ENCODE assay signal across 18 cellular contexts in the genomic region with DNA sequence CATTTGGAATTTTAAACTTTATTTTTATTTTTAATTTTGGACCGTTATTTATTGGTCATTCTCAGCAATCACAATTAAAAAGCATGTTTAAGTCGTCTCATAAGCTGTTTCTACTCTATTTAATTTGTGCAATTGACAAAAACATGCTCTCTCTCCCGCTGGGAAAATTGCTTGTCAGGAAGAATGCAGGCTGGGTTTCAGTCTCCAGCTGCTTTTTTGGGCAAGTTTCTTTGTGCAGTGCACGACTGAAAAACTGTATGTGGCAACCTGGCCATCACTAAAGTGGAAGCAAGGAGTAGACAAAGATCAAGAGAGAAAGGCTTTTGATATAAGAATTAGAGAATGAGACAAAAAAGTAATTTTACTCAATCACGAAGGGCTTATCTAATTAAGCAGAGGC.
DNase-seq lines count a peak whose midpoint lies in the region; TF ChIP-seq lines count a peak whose summit lies in the region.
"Had no signal": no experiment of that assay in that cellular context is flagged by ENCODE, and none has a peak within 500 bp of the region (broad histone marks: within the 10 kb centered on the region; RNA-seq: fewer than 3 reads in every experiment).

No MANE protein-coding gene starts in this region.

- H3K4me3 ChIP-seq in SU-DHL-6 (ENCODE audit: insufficient read depth, low read length, poor library complexity, severe bottlenecking) (no peak overlapping the region), suprapubic skin (no peak overlapping the region)

- DNase-seq in NCI-H2081 (lab: John Stamatoyannopoulos, UW) (peak; percentile 35 to 84), NCI-H748 (lab: John Stamatoyannopoulos, UW; ENCODE audit: unreplicated experiment) (peak; percentile 79), retina (peak; percentile 16), iPS-NIHi7 (ENCODE audit: extremely low spot score) (no peak), suprapubic skin (ENCODE audit: low spot score in 2 of 2) (no peak), erythroblast (lab: John Stamatoyannopoulos, UW) (no peak)
- DNase-seq: AML-193; DMS79; NCI-H1436; NCI-H2029; NCI-H2227 treated with DMSO at 0.1 percent for 48 hours; NCI-H510A treated with DMSO at 0.1 percent for 48 hours; NK-92 treated with Interleukin-12 subunit alpha and Interleukin-12 subunit beta, amount 100 ng/mL, for 24 hours; SHP77; SK-N-SH; T-cell had no signal

- no peak overlapping the region for H3K9ac ChIP-seq in SU-DHL-6 (ENCODE audit: low read length)
- H3K9ac ChIP-seq: SK-N-SH had no signal

- no peak overlapping the region for H3K27ac ChIP-seq in SU-DHL-6 (ENCODE audit: low read depth, low read length)
- H3K27ac ChIP-seq in suprapubic skin = no peak overlapping the region
- H3K27ac ChIP-seq: C4-2B had no signal

- no peaks in the 10 kb centered on the region for H3F3A ChIP-seq in SU-DHL-6 (ENCODE audit: insufficient read depth)

- no peak for TF ChIP-seq EP300 in suprapubic skin (IDR thresholded peaks at IDR 0.05)

- no peaks in the 10 kb centered on the region for H3K4me1 ChIP-seq in suprapubic skin

- TF ChIP-seq CTCF in SU-DHL-6 (IDR thresholded peaks at IDR 0.05; ENCODE audit: insufficient read depth, low read length, poor library complexity, severe bottlenecking) = no peak
- no peak for TF ChIP-seq CTCF in suprapubic skin (IDR thresholded peaks at IDR 0.05)

- WGBS in suprapubic skin = 50% methylated on average over 5 of the region's 5 CpGs

- H3K9me2 ChIP-seq in SU-DHL-6 (replicated peaks; ENCODE audit: insufficient read depth, low read length) = no peaks in the 10 kb centered on the region
- H3K9me2 ChIP-seq: SK-N-SH had no signal

- no peaks in the 10 kb centered on the region for H3K27me3 ChIP-seq in SU-DHL-6 (ENCODE audit: low read length)
- H3K27me3 ChIP-seq in suprapubic skin = no peaks in the 10 kb centered on the region

- peak overlapping the region; percentile 49 for H2AFZ ChIP-seq in SU-DHL-6 (ENCODE audit: low read depth, low read length, severe bottlenecking)

- H4K20me1 ChIP-seq in SU-DHL-6 (ENCODE audit: low read depth, low read length) = no peaks in the 10 kb centered on the region

- no peaks in the 10 kb centered on the region for H3K79me2 ChIP-seq in SU-DHL-6 (ENCODE audit: insufficient read depth, low read length)

- TF ChIP-seq POLR2A in suprapubic skin (IDR thresholded peaks at IDR 0.05) (no peak), erythroblast (IDR thresholded peaks at IDR 0.05; ENCODE audit: low read length) (no peak)

- H3K36me3 ChIP-seq in SU-DHL-6 (ENCODE audit: low read length) (no peaks in the 10 kb centered on the region), suprapubic skin (no peaks in the 10 kb centered on the region)

- H3K9me3 ChIP-seq in SU-DHL-6 (ENCODE audit: insufficient read depth, low read length) (no peaks in the 10 kb centered on the region), suprapubic skin (peaks cover 5% of the 10 kb centered on the region)
- H3K9me3 ChIP-seq: SK-N-SH had no signal

- H3K4me2 ChIP-seq in SU-DHL-6 (ENCODE audit: low read depth, low read length, poor library complexity, severe bottlenecking) = no peak overlapping the region
- H3K4me2 ChIP-seq: SK-N-SH had no signal

Comparison
In these comparisons a context has a peak if more than half of its experiments do, and no peak if none do; other contexts are left out.
1. DNase-seq: peak in NCI-H2081 (2 of 2), NCI-H748 (single experiment) and retina (single experiment); none in iPS-NIHi7 (single experiment), suprapubic skin (0 of 2) and erythroblast (0 of 2).